In genomic region chr9:136181784-136182421, GRCh38 we compare ENCODE assay signal across 12 cellular contexts. TPM values are rescaled to one million over a fixed set of nuclear protein-coding genes. Genes with fewer than 3 reads are reported as not detected.
DNase-seq lines count a peak whose midpoint lies in the region; ATAC-seq and TF ChIP-seq lines count a peak whose summit lies in the region.
"Had no signal": no experiment of that assay in that cellular context is flagged by ENCODE, and none has a peak within 500 bp of the region (broad histone marks: within the 10 kb centered on the region; RNA-seq: fewer than 3 reads in every experiment).

No MANE protein-coding gene starts in this region.

- peaks cover 10% of the 10 kb centered on the region for H3K4me1 ChIP-seq in BE2C

- ATAC-seq in WTC11 = no peak
- no peak for ATAC-seq in stimulated activated memory B cell treated with anti-CD40 and anti-IgM and Interleukin-4, amounts not matched to agents 10 μg/mL and 1 μg/mL and 100 μg/mL, for 72 hours
- no peak for ATAC-seq in HG02852 (IDR thresholded peaks at IDR 0.05; ENCODE audit: unreplicated experiment)

- POLR2A ChIA-PET in WTC11 (lab: Charles Lee) = no interaction called here

- H3K27me3 ChIP-seq in BE2C = peaks cover 17% of the 10 kb centered on the region
- H3K27me3 ChIP-seq in H7 (ENCODE audit: control insufficient read depth, insufficient read depth, low read length) = no peaks in the 10 kb centered on the region

- no peaks in the 10 kb centered on the region for H3K27me3 Mint-ChIP-seq in WTC11 (ENCODE audit: low read depth)
- H3K27me3 Mint-ChIP-seq in stimulated activated memory B cell treated with anti-CD40 and anti-IgM and Interleukin-4, amounts not matched to agents 10 μg/mL and 1 μg/mL and 100 μg/mL, for 72 hours = peaks cover 68% of the 10 kb centered on the region

- no peak overlapping the region for H3K27ac Mint-ChIP-seq in WTC11
- H3K27ac Mint-ChIP-seq in stimulated activated memory B cell treated with anti-CD40 and anti-IgM and Interleukin-4, amounts not matched to agents 10 μg/mL and 1 μg/mL and 100 μg/mL, for 72 hours = peak overlapping the region; percentile 44

- TF ChIP-seq CTCF in BE2C (IDR thresholded peaks at IDR 0.05; ENCODE audit: low read depth, low read length) = no peak
- no peak for TF ChIP-seq CTCF in WTC11 (IDR thresholded peaks at IDR 0.05)

- H3K9me3 ChIP-seq in BE2C = no peaks in the 10 kb centered on the region
- H3K9me3 ChIP-seq: BLaER1 had no signal

- no peaks in the 10 kb centered on the region for H3K36me3 Mint-ChIP-seq in WTC11
- no peaks in the 10 kb centered on the region for H3K36me3 Mint-ChIP-seq in stimulated activated memory B cell treated with anti-CD40 and anti-IgM and Interleukin-4, amounts not matched to agents 10 μg/mL and 1 μg/mL and 100 μg/mL, for 72 hours
- H3K36me3 Mint-ChIP-seq: CD4-positive, CD25-positive, alpha-beta regulatory T cell had no signal

- H3K4me3 Mint-ChIP-seq in WTC11 = no peak overlapping the region
- H3K4me3 Mint-ChIP-seq in stimulated activated memory B cell treated with anti-CD40 and anti-IgM and Interleukin-4, amounts not matched to agents 10 μg/mL and 1 μg/mL and 100 μg/mL, for 72 hours = no peak overlapping the region
- H3K4me3 Mint-ChIP-seq: CD4-positive, CD25-positive, alpha-beta regulatory T cell had no signal

- no peaks in the 10 kb centered on the region for H3K36me3 ChIP-seq in BE2C
- H3K36me3 ChIP-seq in H7 (replicated peaks; ENCODE audit: control insufficient read depth, insufficient read depth, low read length) = no peaks in the 10 kb centered on the region
- H3K36me3 ChIP-seq: BLaER1 had no signal

- no peaks in the 10 kb centered on the region for H3K9me3 Mint-ChIP-seq in WTC11
- H3K9me3 Mint-ChIP-seq in stimulated activated memory B cell treated with anti-CD40 and anti-IgM and Interleukin-4, amounts not matched to agents 10 μg/mL and 1 μg/mL and 100 μg/mL, for 72 hours = no peaks in the 10 kb centered on the region
- H3K9me3 Mint-ChIP-seq: CD4-positive, CD25-positive, alpha-beta regulatory T cell had no signal

- H3K4me1 Mint-ChIP-seq in WTC11 = 0 out of 2 replicates have a peak, but pooled peaks cover 2% of the 10 kb centered on the region
- no peaks in the 10 kb centered on the region for H3K4me1 Mint-ChIP-seq in stimulated activated memory B cell treated with anti-CD40 and anti-IgM and Interleukin-4, amounts not matched to agents 10 μg/mL and 1 μg/mL and 100 μg/mL, for 72 hours
- H3K4me1 Mint-ChIP-seq: CD4-positive, CD25-positive, alpha-beta regulatory T cell had no signal

- CTCF ChIA-PET in WTC11 (lab: Charles Lee) = interaction anchor here (0.6 to 6.5 kb wide), 2 partner anchors 10 to 107 kb away, joined by 4 to 35 read pairs; no protein-coding TSS in a partner anchor

- DNase-seq in BE2C = peak; percentile 3
- peak; percentile 56 for DNase-seq in H7
- DNase-seq in WTC11 (ENCODE audit: low spot score) = peak; percentile 7
- DNase-seq in foreskin melanocyte = no peak
- DNase-seq: CD4-positive, CD25-positive, alpha-beta regulatory T cell; DMS53; GF-D8; GM23248; KBM-7 had no signal

- H3K4me3 ChIP-seq in BE2C (ENCODE audit: low read depth, low read length) (no peak overlapping the region), H7 (ENCODE audit: insufficient read depth, low read depth, low read length) (no peak overlapping the region)
- H3K4me3 ChIP-seq: BLaER1, GM23248 had no signal

TF ChIP-seq in WTC11, 78 proteins besides CTCF, POLR2A, EP300 and RAD21 (continues in another document):
- no peak for TF ChIP-seq PRRX2 (CRISPR knock-in tag; IDR thresholded peaks at IDR 0.05)
- TF ChIP-seq ZNF121 (CRISPR knock-in tag; IDR thresholded peaks at IDR 0.05) = no peak
- no peak for TF ChIP-seq JAZF1 (CRISPR knock-in tag; IDR thresholded peaks at IDR 0.05)
- no peak for TF ChIP-seq ZSCAN18 (CRISPR knock-in tag; IDR thresholded peaks at IDR 0.05)
- TF ChIP-seq RORB (CRISPR knock-in tag; IDR thresholded peaks at IDR 0.05) = no peak
- no peak for TF ChIP-seq ZNF396 (CRISPR knock-in tag; IDR thresholded peaks at IDR 0.05; ENCODE audit: borderline replicate concordance)
- no peak for TF ChIP-seq ARID4B (CRISPR knock-in tag; IDR thresholded peaks at IDR 0.05; ENCODE audit: borderline replicate concordance)
- no peak for TF ChIP-seq ERG (CRISPR knock-in tag; IDR thresholded peaks at IDR 0.05)
- no peak for TF ChIP-seq ZNF281 (CRISPR knock-in tag; IDR thresholded peaks at IDR 0.05)
- TF ChIP-seq MYBL2 (CRISPR knock-in tag; IDR thresholded peaks at IDR 0.05) = no peak
- no peak for TF ChIP-seq FOXJ3 (CRISPR knock-in tag; IDR thresholded peaks at IDR 0.05; ENCODE audit: borderline replicate concordance)
- TF ChIP-seq MAX (CRISPR knock-in tag; IDR thresholded peaks at IDR 0.05) = no peak
- no peak for TF ChIP-seq ZNF138 (CRISPR knock-in tag; conservative IDR thresholded peaks at IDR 0.05)

RNA-seq across cellular contexts. Expression of gene LHX3, which starts 23.0 kb away (rescaled TPM):
- polyA plus RNA-seq in BE2C (2012; ENCODE audit: insufficient read depth, insufficient read length, low read depth) = not detected
- 0.07 TPM in 1 of 2 replicates, not detected in the other for total RNA-seq in H7 (2014; rRNA removed; shearing (Covaris generic))
- 0.11 TPM in 1 of 3 replicates, not detected in the others for total RNA-seq in WTC11 (2021)
- total RNA-seq: CD4-positive, CD25-positive, alpha-beta regulatory T cell; GM23248 had no signal
- polyA plus RNA-seq: CD4-positive, CD25-positive, alpha-beta regulatory T cell; GM23248 had no signal
